In the genomic region with DNA sequence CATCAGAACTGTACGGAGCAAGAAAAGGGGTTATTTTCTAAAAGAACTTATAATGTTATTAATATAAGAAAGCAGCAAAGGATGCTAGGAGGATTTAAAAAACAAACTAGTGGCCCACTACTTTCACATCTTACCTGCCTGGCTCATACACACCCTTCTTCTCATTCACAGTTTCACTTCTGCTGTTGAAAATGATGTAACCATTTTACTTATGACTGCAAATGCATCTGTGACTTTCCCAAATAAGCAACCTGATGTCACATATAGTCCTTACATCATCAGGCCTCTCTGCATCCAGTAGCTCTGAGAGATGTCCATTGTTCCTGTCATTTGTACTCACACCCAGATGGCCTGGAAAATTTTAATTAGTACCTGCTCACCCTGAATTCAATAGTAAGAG, we compare ENCODE assay signal across 1 cellular context.
TF ChIP-seq lines count a peak whose summit lies in the region.

No MANE protein-coding gene starts in this region.

TF ChIP-seq in GM12878, 131 proteins besides CTCF, POLR2A, EP300 and RAD21 (continued from another document):
- TF ChIP-seq CEBPZ (IDR thresholded peaks at IDR 0.05; ENCODE audit: low read depth, low read length), result no peak
- TF ChIP-seq SPI1 (IDR thresholded peaks at IDR 0.05; ENCODE audit: borderline replicate concordance, insufficient read depth, low read depth, low read length), result peak; percentile 77; the same call in 1 of the 2 replicates
- peak; percentile 84 for TF ChIP-seq ATF2 (IDR thresholded peaks at IDR 0.05; ENCODE audit: low read length)
- peak; percentile 55; the same call in 1 of the 2 replicates for TF ChIP-seq NFIC (IDR thresholded peaks at IDR 0.05; ENCODE audit: low read depth, low read length)
- TF ChIP-seq MEF2B (IDR thresholded peaks at IDR 0.05; ENCODE audit: partially characterized antibody, poor library complexity, severe bottlenecking), result peak; percentile 65
- TF ChIP-seq MAX (IDR thresholded peaks at IDR 0.05; ENCODE audit: low read depth, low read length), result no peak
- TF ChIP-seq, protein P1, sequence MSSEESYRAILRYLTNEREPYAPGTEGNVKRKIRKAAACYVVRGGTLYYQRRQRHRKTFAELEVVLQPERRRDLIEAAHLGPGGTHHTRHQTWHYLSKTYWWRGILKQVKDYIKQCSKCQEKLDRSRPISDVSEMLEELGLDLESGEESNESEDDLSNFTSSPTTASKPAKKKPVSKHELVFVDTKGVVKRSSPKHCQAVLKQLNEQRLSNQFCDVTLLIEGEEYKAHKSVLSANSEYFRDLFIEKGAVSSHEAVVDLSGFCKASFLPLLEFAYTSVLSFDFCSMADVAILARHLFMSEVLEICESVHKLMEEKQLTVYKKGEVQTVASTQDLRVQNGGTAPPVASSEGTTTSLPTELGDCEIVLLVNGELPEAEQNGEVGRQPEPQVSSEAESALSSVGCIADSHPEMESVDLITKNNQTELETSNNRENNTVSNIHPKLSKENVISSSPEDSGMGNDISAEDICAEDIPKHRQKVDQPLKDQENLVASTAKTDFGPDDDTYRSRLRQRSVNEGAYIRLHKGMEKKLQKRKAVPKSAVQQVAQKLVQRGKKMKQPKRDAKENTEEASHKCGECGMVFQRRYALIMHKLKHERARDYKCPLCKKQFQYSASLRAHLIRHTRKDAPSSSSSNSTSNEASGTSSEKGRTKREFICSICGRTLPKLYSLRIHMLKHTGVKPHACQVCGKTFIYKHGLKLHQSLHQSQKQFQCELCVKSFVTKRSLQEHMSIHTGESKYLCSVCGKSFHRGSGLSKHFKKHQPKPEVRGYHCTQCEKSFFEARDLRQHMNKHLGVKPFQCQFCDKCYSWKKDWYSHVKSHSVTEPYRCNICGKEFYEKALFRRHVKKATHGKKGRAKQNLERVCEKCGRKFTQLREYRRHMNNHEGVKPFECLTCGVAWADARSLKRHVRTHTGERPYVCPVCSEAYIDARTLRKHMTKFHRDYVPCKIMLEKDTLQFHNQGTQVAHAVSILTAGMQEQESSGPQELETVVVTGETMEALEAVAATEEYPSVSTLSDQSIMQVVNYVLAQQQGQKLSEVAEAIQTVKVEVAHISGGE (CRISPR knock-in tag; IDR thresholded peaks at IDR 0.05), result no peak
- TF ChIP-seq MEF2A (IDR thresholded peaks at IDR 0.05; ENCODE audit: insufficient read depth, low read depth, low read length), result peak; percentile 48; the same call in 1 of the 2 replicates
- peak; percentile 95 for TF ChIP-seq CREM (IDR thresholded peaks at IDR 0.05; ENCODE audit: low read depth)
- TF ChIP-seq EED (IDR thresholded peaks at IDR 0.05; ENCODE audit: low read depth), result no peak
- TF ChIP-seq POU2F2 (IDR thresholded peaks at IDR 0.05; ENCODE audit: borderline replicate concordance, low read depth, low read length), result no peak
- no peak for TF ChIP-seq SIX5 (IDR thresholded peaks at IDR 0.05; ENCODE audit: low read depth, low read length, severe bottlenecking)
- TF ChIP-seq TAF1 (IDR thresholded peaks at IDR 0.05; ENCODE audit: borderline replicate concordance, low read depth, low read length), result no peak
- peak; percentile 97 for TF ChIP-seq CREB1 (IDR thresholded peaks at IDR 0.05; ENCODE audit: low read depth)
